In genomic region chr17:82751571-82752370, GRCh38 we compare ENCODE assay signal across 8 cellular contexts. TPM values are rescaled to one million over a fixed set of nuclear protein-coding genes. Genes with fewer than 3 reads are reported as not detected.
A peak's percentile ranks its signal among the peaks of the same experiment; 100 is the strongest.
DNase-seq lines count a peak whose midpoint lies in the region; ATAC-seq and TF ChIP-seq lines count a peak whose summit lies in the region.

Gene TBCD (plus strand): TSS chr17:82752065. CDS start chr17:82752194, 129 bp downstream.

- peak; percentile 22 for DNase-seq in DMS79 (lab: John Stamatoyannopoulos, UW)
- DNase-seq in Karpas-422, result peak; percentile 95
- peak; percentile 82 for DNase-seq in activated T-helper 2 cell treated with anti-CD3 and anti-CD28 coated beads, Interferon-gamma antibody, Interleukin-2, Interleukin-4, amounts not matched to agents 10 μg/mL and 5 μg/mL and 100 μg/mL, durations not matched to agents 14 hours and 24 hours and 36 hours (ENCODE audit: low spot score)
- peak; percentile 83 for DNase-seq in fibroblast of mammary gland (ENCODE audit: low read depth)
- DNase-seq in natural killer cell, result peak; percentile 80
- peak; percentile 80 for DNase-seq in stimulated activated naive B cell treated with anti-CD40 and anti-IgM and Interleukin-4, amounts not matched to agents 10 μg/mL and 1 μg/mL and 100 μg/mL, for 72 hours

- H3K36me3 ChIP-seq in Karpas-422 (ENCODE audit: insufficient read depth, low read length), result peaks cover 2% of the 10 kb centered on the region; the same call in 1 of the 2 replicates

- peaks cover 46% of the 10 kb centered on the region for H3K79me2 ChIP-seq in Karpas-422 (ENCODE audit: low read length)

- H3K27me3 ChIP-seq in Karpas-422 (ENCODE audit: low read length), result no peaks in the 10 kb centered on the region

- H3K9me2 ChIP-seq in Karpas-422 (replicated peaks; ENCODE audit: insufficient read depth, low read length), result no peaks in the 10 kb centered on the region

- H2AFZ ChIP-seq in Karpas-422 (ENCODE audit: low read length), result peak within 1 kb of the TSS; percentile 96; the same call in 1 of the 2 replicates

- peaks cover 7% of the 10 kb centered on the region for H3K36me3 Mint-ChIP-seq in activated T-helper 2 cell treated with anti-CD3 and anti-CD28 coated beads, Interferon-gamma antibody, Interleukin-2, Interleukin-4, amounts not matched to agents 10 μg/mL and 5 μg/mL and 100 μg/mL, durations not matched to agents 14 hours and 24 hours and 36 hours (ENCODE audit: low read depth)
- H3K36me3 Mint-ChIP-seq in natural killer cell, result no peaks in the 10 kb centered on the region
- peaks cover 7 to 12% of the 10 kb centered on the region in 2 donors for H3K36me3 Mint-ChIP-seq in stimulated activated naive B cell treated with anti-CD40 and anti-IgM and Interleukin-4, amounts not matched to agents 10 μg/mL and 1 μg/mL and 100 μg/mL, for 72 hours

- H3K9ac ChIP-seq in Karpas-422 (ENCODE audit: low read length), result peak within 1 kb of the TSS; percentile 96

- intact Hi-C loops in activated T-helper 2 cell treated with anti-CD3 and anti-CD28 coated beads, Interferon-gamma antibody, Interleukin-2, Interleukin-4, amounts not matched to agents 10 μg/mL and 5 μg/mL and 100 μg/mL, durations not matched to agents 14 hours and 24 hours and 36 hours (cut with micrococcal nuclease), result loop anchor here (1.0 to 2.0 kb wide), 2 partner anchors 35 to 103 kb away; partner anchors contain the start of genes FN3KRP and WDR45B
- intact Hi-C loops in natural killer cell (cut with micrococcal nuclease), result no loop called here

- no peaks in the 10 kb centered on the region for H3K9me3 Mint-ChIP-seq in activated T-helper 2 cell treated with anti-CD3 and anti-CD28 coated beads, Interferon-gamma antibody, Interleukin-2, Interleukin-4, amounts not matched to agents 10 μg/mL and 5 μg/mL and 100 μg/mL, durations not matched to agents 14 hours and 24 hours and 36 hours
- H3K9me3 Mint-ChIP-seq in natural killer cell, result no peaks in the 10 kb centered on the region
- H3K9me3 Mint-ChIP-seq in stimulated activated naive B cell treated with anti-CD40 and anti-IgM and Interleukin-4, amounts not matched to agents 10 μg/mL and 1 μg/mL and 100 μg/mL, for 72 hours, result no peaks in the 10 kb centered on the region

- peak within 1 kb of the TSS; percentile 86 for H3K4me3 Mint-ChIP-seq in activated T-helper 2 cell treated with anti-CD3 and anti-CD28 coated beads, Interferon-gamma antibody, Interleukin-2, Interleukin-4, amounts not matched to agents 10 μg/mL and 5 μg/mL and 100 μg/mL, durations not matched to agents 14 hours and 24 hours and 36 hours (ENCODE audit: low read depth)
- H3K4me3 Mint-ChIP-seq in natural killer cell, result peak within 1 kb of the TSS; percentile 87
- peak within 1 kb of the TSS; percentile 85 to 90 for H3K4me3 Mint-ChIP-seq in stimulated activated naive B cell treated with anti-CD40 and anti-IgM and Interleukin-4, amounts not matched to agents 10 μg/mL and 1 μg/mL and 100 μg/mL, for 72 hours

- H3K4me1 ChIP-seq in Karpas-422 (ENCODE audit: low read length), result peaks cover 29% of the 10 kb centered on the region

- peak within 1 kb of the TSS; percentile 93 for H3K4me2 ChIP-seq in Karpas-422 (ENCODE audit: low read depth, low read length, poor library complexity, severe bottlenecking)

- peak; percentile 61 for TF ChIP-seq POLR2A in Raji (IDR thresholded peaks at IDR 0.05; ENCODE audit: insufficient read depth, low read depth, low read length)

- H3K27ac Mint-ChIP-seq in activated T-helper 2 cell treated with anti-CD3 and anti-CD28 coated beads, Interferon-gamma antibody, Interleukin-2, Interleukin-4, amounts not matched to agents 10 μg/mL and 5 μg/mL and 100 μg/mL, durations not matched to agents 14 hours and 24 hours and 36 hours, result peak within 1 kb of the TSS; percentile 58
- H3K27ac Mint-ChIP-seq in natural killer cell, result peak within 1 kb of the TSS in 1 of 2 donors; percentile 51
- peak within 1 kb of the TSS; percentile 84 for H3K27ac Mint-ChIP-seq in stimulated activated naive B cell treated with anti-CD40 and anti-IgM and Interleukin-4, amounts not matched to agents 10 μg/mL and 1 μg/mL and 100 μg/mL, for 72 hours

- peak within 1 kb of the TSS; percentile 56 for H3K27ac ChIP-seq in Karpas-422 (ENCODE audit: low read length)

- no peaks in the 10 kb centered on the region for H3K9me3 ChIP-seq in Karpas-422 (ENCODE audit: low read length)

- no peaks in the 10 kb centered on the region for H3K27me3 Mint-ChIP-seq in activated T-helper 2 cell treated with anti-CD3 and anti-CD28 coated beads, Interferon-gamma antibody, Interleukin-2, Interleukin-4, amounts not matched to agents 10 μg/mL and 5 μg/mL and 100 μg/mL, durations not matched to agents 14 hours and 24 hours and 36 hours (ENCODE audit: low read depth)
- no peaks in the 10 kb centered on the region for H3K27me3 Mint-ChIP-seq in natural killer cell (ENCODE audit: low read depth in 2 of 2)
- H3K27me3 Mint-ChIP-seq in stimulated activated naive B cell treated with anti-CD40 and anti-IgM and Interleukin-4, amounts not matched to agents 10 μg/mL and 1 μg/mL and 100 μg/mL, for 72 hours, result no peaks in the 10 kb centered on the region

- H3K4me1 Mint-ChIP-seq in activated T-helper 2 cell treated with anti-CD3 and anti-CD28 coated beads, Interferon-gamma antibody, Interleukin-2, Interleukin-4, amounts not matched to agents 10 μg/mL and 5 μg/mL and 100 μg/mL, durations not matched to agents 14 hours and 24 hours and 36 hours (ENCODE audit: low read depth), result peaks cover 20% of the 10 kb centered on the region
- peaks cover 0 to 23% of the 10 kb centered on the region in 2 donors for H3K4me1 Mint-ChIP-seq in natural killer cell
- H3K4me1 Mint-ChIP-seq in stimulated activated naive B cell treated with anti-CD40 and anti-IgM and Interleukin-4, amounts not matched to agents 10 μg/mL and 1 μg/mL and 100 μg/mL, for 72 hours, result peaks cover 23 to 26% of the 10 kb centered on the region in 2 donors

- peak; percentile 63 for ATAC-seq in GM21825 (IDR thresholded peaks at IDR 0.05; ENCODE audit: unreplicated experiment)
- ATAC-seq in natural killer cell, result peak; percentile 78 to 89 (median 82)
- peak; percentile 81 to 82 for ATAC-seq in stimulated activated naive B cell treated with anti-CD40 and anti-IgM and Interleukin-4, amounts not matched to agents 10 μg/mL and 1 μg/mL and 100 μg/mL, for 72 hours (replicated peaks)

- H3K4me3 ChIP-seq in Karpas-422 (ENCODE audit: low read length) (peak within 1 kb of the TSS; percentile 100), fibroblast of mammary gland (ENCODE audit: control insufficient read depth, low read depth, low read length) (peak within 1 kb of the TSS; percentile 79)

- no peak for TF ChIP-seq CTCF in fibroblast of mammary gland (conservative IDR thresholded peaks at IDR 0.05; ENCODE audit: control insufficient read depth, insufficient read depth, low read depth, low read length)
- TF ChIP-seq CTCF in natural killer cell (IDR thresholded peaks at IDR 0.05), result no peak

- H4K20me1 ChIP-seq in Karpas-422 (ENCODE audit: insufficient read depth, low read depth, low read length), result peaks cover 5% of the 10 kb centered on the region; the same call in 1 of the 2 replicates

RNA-seq across cellular contexts. Expression of gene TBCD, which starts in this region (rescaled TPM):
- 26.2 and 28.7 TPM in 2 replicates for total RNA-seq in Karpas-422 (2014; rRNA removed; shearing (Covaris generic); ENCODE audit: low replicate concordance)
- 120 and 125 TPM in 2 replicates for total RNA-seq in activated T-helper 2 cell treated with anti-CD3 and anti-CD28 coated beads, Interferon-gamma antibody, Interleukin-2, Interleukin-4, amounts not matched to agents 10 μg/mL and 5 μg/mL and 100 μg/mL, durations not matched to agents 14 hours and 24 hours and 36 hours
- total RNA-seq in natural killer cell, result 100 to 1,000 TPM in 2 of 3 donors, 10 to 100 TPM in 1; 92.0 to 149 (median 132) TPM

Comparison
In these comparisons a context has a peak if more than half of its experiments do, and no peak if none do; other contexts are left out.
1. Peak in every context shown above with its lines: DNase-seq, ATAC-seq, H3K4me3 ChIP-seq and H3K27ac ChIP-seq.
2. DNase-seq: peak in every context shown above with its lines; median percentile 95 in Karpas-422; 83 in fibroblast of mammary gland; 82 in activated T-helper 2 cell treated with anti-CD3 and anti-CD28 coated beads, Interferon-gamma antibody, Interleukin-2, Interleukin-4, amounts not matched to agents 10 μg/mL and 5 μg/mL and 100 μg/mL, durations not matched to agents 14 hours and 24 hours and 36 hours; 80 in natural killer cell; 80 in stimulated activated naive B cell treated with anti-CD40 and anti-IgM and Interleukin-4, amounts not matched to agents 10 μg/mL and 1 μg/mL and 100 μg/mL, for 72 hours; 22 in DMS79.